8 cellular contexts compared by ENCODE assay signal in the genomic region with DNA sequence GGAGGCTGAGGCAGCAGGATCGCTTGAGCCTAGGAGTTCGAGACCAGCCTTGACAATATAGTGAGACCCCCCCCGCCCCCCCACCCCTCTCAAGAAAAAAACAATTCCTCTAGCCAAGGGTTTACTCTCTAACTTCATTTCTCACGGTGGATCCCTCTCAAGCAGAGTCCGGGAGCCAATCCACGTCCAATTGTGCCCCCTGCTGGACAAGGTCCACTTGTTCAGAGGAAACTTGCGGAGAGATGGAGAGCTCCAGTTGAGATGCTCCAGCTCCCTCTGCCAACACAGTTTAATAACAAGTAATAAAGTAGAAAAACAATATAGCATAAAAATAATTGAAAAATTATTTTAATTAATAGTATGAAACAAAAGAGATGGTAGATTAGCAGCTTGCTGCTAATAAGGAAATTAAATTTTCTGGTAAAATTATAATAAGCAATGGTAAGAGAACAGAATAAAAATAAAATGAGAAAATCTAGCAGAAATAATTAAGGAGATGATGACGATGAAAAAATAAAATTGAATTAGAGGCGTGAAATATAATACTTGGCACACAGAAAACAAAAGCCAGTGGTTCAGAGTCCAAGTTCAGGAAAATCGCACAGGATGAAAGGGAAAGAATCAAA. TPM values are rescaled to one million over a fixed set of nuclear protein-coding genes. Genes with fewer than 3 reads are reported as not detected.
A peak's percentile ranks its signal among the peaks of the same experiment; 100 is the strongest.
DNase-seq lines count a peak whose midpoint lies in the region; ATAC-seq, FAIRE-seq and TF ChIP-seq lines count a peak whose summit lies in the region.

No MANE protein-coding gene starts in this region.

- peak; percentile 58 to 73 for TF ChIP-seq CTCF in Caco-2 (IDR thresholded peaks at IDR 0.05; ENCODE audit: insufficient read depth in 1 of 2, low read depth in 1 of 2, low read length in 1 of 2, severe bottlenecking in 1 of 2, unreplicated experiment in 1 of 2)
- TF ChIP-seq CTCF in fibroblast of villous mesenchyme (IDR thresholded peaks at IDR 0.05; ENCODE audit: insufficient read depth, low read depth, low read length), result peak; percentile 81
- TF ChIP-seq CTCF in pancreas (IDR thresholded peaks at IDR 0.05), result peak in 2 of 4 donors; percentile 26 to 41

- DNase-seq in Caco-2 (peak; percentile 75 to 79), HPDE6-E6E7 (ENCODE audit: extremely low spot score) (peak; percentile 38), OCI-M1 (lab: John Stamatoyannopoulos, UW) (peak; percentile 93), fibroblast of villous mesenchyme (ENCODE audit: low read depth) (peak; percentile 79), pancreas (peak in 5 of 6 donors; percentile 19 to 78 (median 60)), aorta (peak; percentile 86)
- DNase-seq in activated T-cell treated with anti-CD3 and anti-CD28 coated beads, Interleukin-2, amount 50 U/mL, for 72 hours, result peak; percentile 71 to 79

- intact Hi-C loops in Caco-2 (cut with micrococcal nuclease; ENCODE audit: unreplicated experiment), result no loop called here
- intact Hi-C loops in pancreas (cut with DNase I), result no loop called here
- intact Hi-C loops in aorta (cut with DNase I), result no loop called here

- no peaks in the 10 kb centered on the region for H3K36me3 Mint-ChIP-seq in Caco-2 (ENCODE audit: insufficient read depth, unreplicated experiment)
- no peaks in the 10 kb centered on the region for H3K36me3 Mint-ChIP-seq in activated T-cell treated with anti-CD3 and anti-CD28 coated beads, Interleukin-2, amount 50 U/mL, for 72 hours (ENCODE audit: insufficient read depth in 2 of 2)

- no peaks in the 10 kb centered on the region for H3K9me3 Mint-ChIP-seq in Caco-2 (ENCODE audit: unreplicated experiment)
- H3K9me3 Mint-ChIP-seq in activated T-cell treated with anti-CD3 and anti-CD28 coated beads, Interleukin-2, amount 50 U/mL, for 72 hours, result no peaks in the 10 kb centered on the region

- CTCF ChIA-PET in Caco-2 (lab: Charles Lee), result interaction anchor here (0.6 to 1.6 kb wide), 13 partner anchors 16 to 360 kb away, joined by 3 to 10 read pairs (median 5); no protein-coding TSS in a partner anchor

- no peaks in the 10 kb centered on the region for H3K9me3 ChIP-seq in Caco-2
- H3K9me3 ChIP-seq in pancreas, result no peaks in the 10 kb centered on the region
- peaks cover 2% of the 10 kb centered on the region for H3K9me3 ChIP-seq in aorta (ENCODE audit: control insufficient read depth, low read length)

- 11 to 15% methylated on average over 8 to 10 of the region's 10 CpGs for WGBS in pancreas, 2 donors
- 11 to 18% methylated on average over 9 to 10 of the region's 10 CpGs for WGBS in aorta, 2 donors

- H3K4me3 Mint-ChIP-seq in Caco-2 (ENCODE audit: unreplicated experiment), result no peak overlapping the region
- H3K4me3 Mint-ChIP-seq in activated T-cell treated with anti-CD3 and anti-CD28 coated beads, Interleukin-2, amount 50 U/mL, for 72 hours, result no peak overlapping the region

- no peaks in the 10 kb centered on the region for H3K4me1 Mint-ChIP-seq in Caco-2 (ENCODE audit: low read depth, unreplicated experiment)
- H3K4me1 Mint-ChIP-seq in activated T-cell treated with anti-CD3 and anti-CD28 coated beads, Interleukin-2, amount 50 U/mL, for 72 hours (ENCODE audit: low read depth), result peaks cover 7% of the 10 kb centered on the region

- no TSS peak for BruUV-seq in Caco-2 (replicated peaks; lab: Mats Ljungman, UMichigan)

- H3K36me3 ChIP-seq in Caco-2 (ENCODE audit: control insufficient read depth, insufficient read depth, low read length) (no peaks in the 10 kb centered on the region), pancreas (no peaks in the 10 kb centered on the region), aorta (ENCODE audit: control insufficient read depth in 1 of 2, insufficient read depth in 2 of 2, low read length in 1 of 2) (no peaks in the 10 kb centered on the region)

- no peak overlapping the region for H3K27ac ChIP-seq in pancreas
- no peak overlapping the region for H3K27ac ChIP-seq in aorta (ENCODE audit: low read depth in 1 of 2, low read length in 2 of 2)

- H3K4me1 ChIP-seq in Caco-2 (no peaks in the 10 kb centered on the region), pancreas (no peaks in the 10 kb centered on the region), aorta (ENCODE audit: control insufficient read depth in 1 of 2, insufficient read depth in 2 of 2, low read length in 2 of 2) (no peaks in the 10 kb centered on the region)

- no peak overlapping the region for H3K27ac Mint-ChIP-seq in Caco-2 (ENCODE audit: unreplicated experiment)
- H3K27ac Mint-ChIP-seq in activated T-cell treated with anti-CD3 and anti-CD28 coated beads, Interleukin-2, amount 50 U/mL, for 72 hours, result no peak overlapping the region

- no peak overlapping the region for H3K4me3 ChIP-seq in Caco-2 (ENCODE audit: low read depth, low read length)
- H3K4me3 ChIP-seq in fibroblast of villous mesenchyme (ENCODE audit: low read depth, low read length), result no peak overlapping the region
- H3K4me3 ChIP-seq in pancreas, result no peak overlapping the region
- H3K4me3 ChIP-seq in aorta (ENCODE audit: low read length in 2 of 2), result no peak overlapping the region

- ATAC-seq in activated T-cell treated with anti-CD3 and anti-CD28 coated beads, Interleukin-2, amount 50 U/mL, for 72 hours (replicated peaks in 1 of 2), result peak; percentile 45 to 47
- peak in 3 of 4 donors; percentile 62 to 86 (median 79) for ATAC-seq in pancreas
- no peak for ATAC-seq in aorta (ENCODE audit: low FRiP score)
- no peak for ATAC-seq in GM18870 (IDR thresholded peaks at IDR 0.05; ENCODE audit: unreplicated experiment)

- H3K27me3 ChIP-seq in Caco-2 (replicated peaks; ENCODE audit: control insufficient read depth, insufficient read depth, low read length), result no peaks in the 10 kb centered on the region
- H3K27me3 ChIP-seq in pancreas, result peaks cover 0 to 18% (median 3%) of the 10 kb centered on the region in 4 donors
- H3K27me3 ChIP-seq in aorta (ENCODE audit: control insufficient read depth in 1 of 2, insufficient read depth in 2 of 2, low read length in 1 of 2), result peaks cover 0 to 2% of the 10 kb centered on the region in 2 donors

- peak; percentile 43 for FAIRE-seq in pancreas (lab: Jason Lieb, UNC)

- peaks cover 7% of the 10 kb centered on the region for H3K27me3 Mint-ChIP-seq in Caco-2 (ENCODE audit: insufficient read depth, unreplicated experiment)
- peaks cover 37% of the 10 kb centered on the region for H3K27me3 Mint-ChIP-seq in activated T-cell treated with anti-CD3 and anti-CD28 coated beads, Interleukin-2, amount 50 U/mL, for 72 hours (ENCODE audit: low read depth)

- POLR2A ChIA-PET in Caco-2 (lab: Charles Lee), result no interaction called here

RNA-seq across cellular contexts. Expression of a gene that starts 14.5 kb away (rescaled TPM):
- total RNA-seq in Caco-2 (2022) (not detected in 2 replicates), fibroblast of villous mesenchyme (not detected in 2 replicates), pancreas (1 to 10 TPM in 4 of 6 donors, under 1 TPM in 1, not detected in 1; 0.37 to 5.0 (median 1.6) TPM), aorta (1 to 10 TPM; 4.2 to 5.0 TPM)
- total RNA-seq in activated T-cell treated with anti-CD3 and anti-CD28 coated beads, Interleukin-2, amount 50 U/mL, for 72 hours, result under 1 TPM in 1 of 2 donors, not detected in 1; 0.38 TPM
- polyA plus RNA-seq in pancreas (under 1 TPM; 0.12 to 0.27 TPM), aorta (under 1 TPM; 0.20 to 0.38 TPM)

RNA-seq across cellular contexts. Expression of a gene that starts 30.9 kb away (rescaled TPM):
- total RNA-seq in Caco-2 (2022), result not detected in 2 replicates
- total RNA-seq in activated T-cell treated with anti-CD3 and anti-CD28 coated beads, Interleukin-2, amount 50 U/mL, for 72 hours, result not detected
- total RNA-seq in fibroblast of villous mesenchyme, result not detected in 2 replicates
- under 1 TPM in 1 of 6 donors, not detected in 5; 0.37 TPM for total RNA-seq in pancreas
- polyA plus RNA-seq in pancreas, result under 1 TPM; 0.05 to 0.11 TPM
- 1 to 10 TPM in 1 of 2 donors, under 1 TPM in 1; 0.58 to 2.0 TPM for total RNA-seq in aorta
- not detected for polyA plus RNA-seq in aorta

RNA-seq across cellular contexts. Expression of a gene that starts 32.0 kb away (rescaled TPM):
- total RNA-seq in Caco-2 (2022) (3.6 and 4.9 TPM in 2 replicates), fibroblast of villous mesenchyme (10.8 and 14.2 TPM in 2 replicates), pancreas (10 to 100 TPM in 1 of 6 donors, 1 to 10 TPM in 5; 3.8 to 12.4 (median 5.9) TPM), aorta (10 to 100 TPM; 37.3 to 53.0 TPM)
- total RNA-seq in activated T-cell treated with anti-CD3 and anti-CD28 coated beads, Interleukin-2, amount 50 U/mL, for 72 hours, result 1 to 10 TPM; 3.6 to 7.5 TPM
- polyA plus RNA-seq in pancreas (10 to 100 TPM; 27.2 to 29.4 TPM), aorta (100 to 1,000 TPM in 1 of 2 donors, 10 to 100 TPM in 1; 21.3 to 103 TPM)

Comparison
In these comparisons a context has a peak if more than half of its experiments do, and no peak if none do; other contexts are left out.
1. DNase-seq: peak in every context shown above with its lines; median percentile 93 in OCI-M1; 86 in aorta; 79 in fibroblast of villous mesenchyme; 77 in Caco-2; 75 in activated T-cell treated with anti-CD3 and anti-CD28 coated beads, Interleukin-2, amount 50 U/mL, for 72 hours; 60 in pancreas; 38 in HPDE6-E6E7.
2. ATAC-seq: peak in activated T-cell treated with anti-CD3 and anti-CD28 coated beads, Interleukin-2, amount 50 U/mL, for 72 hours (2 of 2) and pancreas (3 of 4); none in aorta (single experiment) and GM18870 (single experiment).